ENCODE assay signal across 1 cellular context in the genomic region with DNA sequence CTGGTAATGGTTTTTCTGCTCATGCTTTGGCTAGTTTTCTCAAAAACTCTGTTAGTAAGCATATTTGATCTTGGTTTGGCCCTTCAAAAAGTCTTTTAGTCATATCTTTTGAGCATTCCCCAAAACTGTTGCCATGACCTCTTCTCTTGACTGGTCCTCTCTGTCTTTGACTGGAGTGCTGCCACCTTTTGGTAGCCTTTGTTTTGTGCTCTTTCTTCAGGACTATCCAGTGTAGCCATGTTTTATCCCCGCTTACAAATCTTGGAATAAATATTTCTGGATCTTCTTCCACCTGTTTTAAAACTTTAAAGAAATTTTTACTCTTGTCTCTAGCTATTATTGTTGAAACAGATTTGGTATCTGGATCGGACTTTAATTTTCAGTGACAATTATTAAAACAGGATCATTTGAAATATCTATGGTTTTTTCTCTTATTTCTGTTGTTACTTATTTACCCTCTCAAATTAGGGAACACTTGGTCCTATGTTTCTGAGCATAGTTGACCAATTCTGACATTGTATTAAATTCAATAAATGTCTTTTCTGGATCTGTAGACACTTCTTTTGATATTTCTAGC.
TF ChIP-seq lines count a peak whose summit lies in the region.

No MANE protein-coding gene starts in this region.

TF ChIP-seq in neural cell, 6 proteins besides CTCF, POLR2A, EP300 and RAD21 (continued from another document):
- TF ChIP-seq REST (IDR thresholded peaks at IDR 0.05; ENCODE audit: borderline replicate concordance) (no peak), SMC3 (conservative IDR thresholded peaks at IDR 0.05; ENCODE audit: poor library complexity) (no peak), TAF1 (IDR thresholded peaks at IDR 0.05; ENCODE audit: low read depth) (no peak), MXI1 (conservative IDR thresholded peaks at IDR 0.05; ENCODE audit: poor library complexity, severe bottlenecking) (no peak)
